In the genomic region with DNA sequence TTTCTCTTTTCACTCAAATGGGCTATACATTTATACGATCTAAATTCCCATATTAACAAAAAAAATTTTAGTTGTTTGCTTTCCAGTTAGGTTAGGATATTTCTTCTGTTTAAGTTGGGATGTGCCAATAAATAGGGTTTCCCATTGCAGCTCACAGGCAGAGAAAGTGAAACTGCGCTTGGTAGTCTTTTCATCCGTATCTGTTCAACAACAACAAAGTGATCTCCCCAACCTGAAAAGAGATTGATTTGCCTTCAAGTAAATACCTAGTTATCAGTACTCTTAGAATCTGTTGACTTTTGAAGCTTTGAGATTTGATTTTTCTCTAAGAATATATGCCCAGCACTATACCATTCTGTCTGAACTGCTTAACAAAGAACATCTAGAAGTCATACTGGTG, we compare ENCODE assay signal across 18 cellular contexts.
A peak's percentile ranks its signal among the peaks of the same experiment; 100 is the strongest.
DNase-seq lines count a peak whose midpoint lies in the region; TF ChIP-seq lines count a peak whose summit lies in the region.
"Had no signal": no experiment of that assay in that cellular context is flagged by ENCODE, and none has a peak within 500 bp of the region (broad histone marks: within the 10 kb centered on the region; RNA-seq: fewer than 3 reads in every experiment).

No MANE protein-coding gene starts in this region.

- peak overlapping the region; percentile 77 for H3K4me2 ChIP-seq in Loucy (ENCODE audit: low read depth, low read length, poor library complexity, severe bottlenecking)
- peak overlapping the region; percentile 79 for H3K4me2 ChIP-seq in osteoblast (ENCODE audit: insufficient read depth, low read length)

- H3K9me3 ChIP-seq in Loucy (ENCODE audit: insufficient read depth, low read depth, low read length) (no peaks in the 10 kb centered on the region), osteoblast (ENCODE audit: low read depth, low read length) (no peaks in the 10 kb centered on the region)
- H3K9me3 ChIP-seq: colonic mucosa, spleen had no signal

- H3K27me3 ChIP-seq in Loucy (ENCODE audit: insufficient read depth, low read length, poor library complexity, severe bottlenecking) (no peaks in the 10 kb centered on the region), osteoblast (ENCODE audit: insufficient read depth, low read length) (no peaks in the 10 kb centered on the region)
- H3K27me3 ChIP-seq: colonic mucosa had no signal

- TF ChIP-seq CTCF in Loucy (conservative IDR thresholded peaks at IDR 0.05; ENCODE audit: low read length) (no peak), WI38 (IDR thresholded peaks at IDR 0.05; ENCODE audit: low read depth, low read length) (no peak), osteoblast (IDR thresholded peaks at IDR 0.05; ENCODE audit: extremely low read depth, low read depth, low read length) (no peak)

- H3K79me2 ChIP-seq in Loucy (ENCODE audit: insufficient read depth, low read length) (no peaks in the 10 kb centered on the region), osteoblast (ENCODE audit: insufficient read depth, low read length) (no peaks in the 10 kb centered on the region)

- H3K27ac ChIP-seq in osteoblast (ENCODE audit: low read depth, low read length): no peak overlapping the region
- H3K27ac ChIP-seq: colonic mucosa, spleen had no signal

- H2AFZ ChIP-seq in Loucy (ENCODE audit: low read length) (peak overlapping the region; percentile 96; the same call in 1 of the 2 replicates), osteoblast (ENCODE audit: low read length) (peak overlapping the region; percentile 95)

- H3K4me3 ChIP-seq in Loucy (ENCODE audit: low read length, poor library complexity, severe bottlenecking) (peak overlapping the region; percentile 67), WI38 (ENCODE audit: low read depth, low read length) (peak overlapping the region; percentile 37), osteoblast (ENCODE audit: insufficient read depth, low read length) (peak overlapping the region; percentile 75)
- H3K4me3 ChIP-seq: colonic mucosa, lung had no signal

- H3K9ac ChIP-seq in Loucy (ENCODE audit: low read depth, low read length, poor library complexity, severe bottlenecking): peak overlapping the region; percentile 25

- no peaks in the 10 kb centered on the region for H3F3A ChIP-seq in Loucy (ENCODE audit: low read depth)

- H3K36me3 ChIP-seq in Loucy (ENCODE audit: insufficient read depth, low read length): no peaks in the 10 kb centered on the region
- no peaks in the 10 kb centered on the region for H3K36me3 ChIP-seq in osteoblast (ENCODE audit: insufficient read depth, low read length)
- H3K36me3 ChIP-seq: colonic mucosa, spleen had no signal

- DNase-seq in NCI-H69 (lab: John Stamatoyannopoulos, UW) (peak; percentile 75), osteoblast (ENCODE audit: insufficient read length, low spot score, missing footprints) (no peak), HPDE6-E6E7 (ENCODE audit: extremely low spot score) (no peak), NCI-H2227 (lab: John Stamatoyannopoulos, UW; ENCODE audit: unreplicated experiment) (no peak), COLO829 (ENCODE audit: low spot score) (no peak)
- DNase-seq: activated CD4-positive, alpha-beta T cell treated with anti-CD3 and anti-CD28 coated beads, Interleukin-2, amount 10 ng/mL, durations not matched to agents 24 days and 14 days; activated naive CD8-positive, alpha-beta T cell treated with anti-CD3 and anti-CD28 coated beads, Interleukin-2, amount 50 U/mL, for 24 hours; colonic mucosa; foreskin fibroblast; kidney; NCI-H146; spleen; stimulated activated CD4-positive, alpha-beta T cell treated with anti-CD3 and anti-CD28 coated beads, Interleukin-4, amount 100 ng/mL, for 4 hours; stimulated activated naive CD8-positive, alpha-beta T cell treated with anti-CD3 and anti-CD28 coated beads, Interleukin-15, amount 100 ng/mL, for 72 hours; trophoblast cell had no signal

- H3K9me2 ChIP-seq in Loucy (replicated peaks; ENCODE audit: low read depth, low read length): no peaks in the 10 kb centered on the region

- no peaks in the 10 kb centered on the region for H4K20me1 ChIP-seq in Loucy (ENCODE audit: insufficient read depth, low read length, poor library complexity, severe bottlenecking)
- H4K20me1 ChIP-seq in osteoblast (ENCODE audit: insufficient read depth, low read length): no peaks in the 10 kb centered on the region

- no peaks in the 10 kb centered on the region for H3K4me1 ChIP-seq in Loucy (ENCODE audit: insufficient read depth, low read length, poor library complexity, severe bottlenecking)
- no peaks in the 10 kb centered on the region for H3K4me1 ChIP-seq in osteoblast (ENCODE audit: insufficient read depth, low read length)
- H3K4me1 ChIP-seq: colonic mucosa had no signal
